In genomic region chr6:12595161-12595792, GRCh38 we compare ENCODE assay signal across 12 cellular contexts.
DNase-seq lines count a peak whose midpoint lies in the region; ATAC-seq and TF ChIP-seq lines count a peak whose summit lies in the region.
"Had no signal": no experiment of that assay in that cellular context is flagged by ENCODE, and none has a peak within 500 bp of the region (broad histone marks: within the 10 kb centered on the region; RNA-seq: fewer than 3 reads in every experiment).

No MANE protein-coding gene starts in this region.

- H3K4me1 Mint-ChIP-seq in CD14-positive monocyte: peaks cover 18% of the 10 kb centered on the region

- H3K4me3 Mint-ChIP-seq in CD14-positive monocyte: peak overlapping the region; percentile 43 to 82
- H3K4me3 Mint-ChIP-seq: T-helper 1 cell treated with Interleukin-12 subunit alpha and Interleukin-12 subunit beta and Interleukin-4 antibody, amounts not matched to agents 30 μg/mL and 1 μg/mL, for 36 hours had no signal

- no peaks in the 10 kb centered on the region for H3K27me3 ChIP-seq in Karpas-422 (ENCODE audit: low read length)
- no peaks in the 10 kb centered on the region for H3K27me3 ChIP-seq in osteoblast (ENCODE audit: insufficient read depth, low read length)
- H3K27me3 ChIP-seq: breast epithelium had no signal

- no peaks in the 10 kb centered on the region for H3K9me2 ChIP-seq in Karpas-422 (replicated peaks; ENCODE audit: insufficient read depth, low read length)

- in situ Hi-C loops in GM13976 (cut with MboI; ENCODE audit: low sequenced_read_pairs, unreplicated experiment): no loop called here

- DNase-seq in CD14-positive monocyte (ENCODE audit: low spot score) (no peak), Karpas-422 (peak; percentile 60), fibroblast of pulmonary artery (ENCODE audit: low read depth) (peak; percentile 77), GM13976 (ENCODE audit: low spot score) (no peak), NCI-H2227 treated with DMSO at 0.1 percent for 48 hours (lab: John Stamatoyannopoulos, UW) (no peak), putamen (ENCODE audit: low spot score) (no peak), osteoblast (ENCODE audit: insufficient read length, low spot score, missing footprints) (no peak)
- DNase-seq: DMS153, mesendoderm had no signal

- peak overlapping the region; percentile 11 to 91 (median 88) for H3K27ac Mint-ChIP-seq in CD14-positive monocyte
- H3K27ac Mint-ChIP-seq: T-helper 1 cell treated with Interleukin-12 subunit alpha and Interleukin-12 subunit beta and Interleukin-4 antibody, amounts not matched to agents 30 μg/mL and 1 μg/mL, for 36 hours had no signal

- H3K9me3 ChIP-seq in Karpas-422 (ENCODE audit: low read length) (no peaks in the 10 kb centered on the region), osteoblast (ENCODE audit: low read depth, low read length) (no peaks in the 10 kb centered on the region)
- H3K9me3 ChIP-seq: breast epithelium had no signal

- H3K27me3 Mint-ChIP-seq in CD14-positive monocyte (ENCODE audit: low read depth in 3 of 3): peaks cover 0 to under 1% (median 0%) of the 10 kb centered on the region in 3 donors

- H2AFZ ChIP-seq in Karpas-422 (ENCODE audit: low read length) (no peak overlapping the region), osteoblast (ENCODE audit: low read length) (no peak overlapping the region)

- H3K4me3 ChIP-seq in Karpas-422 (ENCODE audit: low read length) (no peak overlapping the region), fibroblast of pulmonary artery (replicated peaks; ENCODE audit: low read depth, low read length) (no peak overlapping the region), osteoblast (ENCODE audit: insufficient read depth, low read length) (no peak overlapping the region)
- H3K4me3 ChIP-seq: breast epithelium had no signal

- H3K9me3 Mint-ChIP-seq in CD14-positive monocyte: peaks cover 0 to 2% (median 0%) of the 10 kb centered on the region in 7 donors
- H3K9me3 Mint-ChIP-seq: T-helper 1 cell treated with Interleukin-12 subunit alpha and Interleukin-12 subunit beta and Interleukin-4 antibody, amounts not matched to agents 30 μg/mL and 1 μg/mL, for 36 hours had no signal

- ATAC-seq in GM21515 (IDR thresholded peaks at IDR 0.05; ENCODE audit: unreplicated experiment): peak; percentile 60

- TF ChIP-seq CTCF in CD14-positive monocyte (IDR thresholded peaks at IDR 0.05) (no peak), fibroblast of pulmonary artery (IDR thresholded peaks at IDR 0.05; ENCODE audit: low read length, missing control alignments) (no peak), GM13976 (IDR thresholded peaks at IDR 0.05; ENCODE audit: borderline replicate concordance, control extremely low read depth, extremely low read depth, insufficient read depth, missing control alignments) (no peak), osteoblast (IDR thresholded peaks at IDR 0.05; ENCODE audit: extremely low read depth, low read depth, low read length) (no peak)

- H3K27ac ChIP-seq in Karpas-422 (ENCODE audit: low read length) (no peak overlapping the region), osteoblast (ENCODE audit: low read depth, low read length) (no peak overlapping the region)

- H3K36me3 ChIP-seq in Karpas-422 (ENCODE audit: insufficient read depth, low read length): no peaks in the 10 kb centered on the region
- no peaks in the 10 kb centered on the region for H3K36me3 ChIP-seq in osteoblast (ENCODE audit: insufficient read depth, low read length)
- H3K36me3 ChIP-seq: breast epithelium had no signal

- H3K9ac ChIP-seq in Karpas-422 (ENCODE audit: low read length): no peak overlapping the region; the same call in 1 of the 2 replicates

- peak overlapping the region; percentile 45 for H3K4me2 ChIP-seq in Karpas-422 (ENCODE audit: low read depth, low read length, poor library complexity, severe bottlenecking)
- H3K4me2 ChIP-seq in osteoblast (ENCODE audit: insufficient read depth, low read length): no peak overlapping the region

- intact Hi-C loops in CD14-positive monocyte (cut with micrococcal nuclease): no loop called here

- H3K79me2 ChIP-seq in Karpas-422 (ENCODE audit: low read length) (no peaks in the 10 kb centered on the region), osteoblast (ENCODE audit: insufficient read depth, low read length) (no peaks in the 10 kb centered on the region)

- H3K4me1 ChIP-seq in Karpas-422 (ENCODE audit: low read length): peaks cover 30% of the 10 kb centered on the region
- H3K4me1 ChIP-seq in osteoblast (ENCODE audit: insufficient read depth, low read length): no peaks in the 10 kb centered on the region
- H3K4me1 ChIP-seq: breast epithelium had no signal

- no peaks in the 10 kb centered on the region for H3K36me3 Mint-ChIP-seq in CD14-positive monocyte

- H4K20me1 ChIP-seq in Karpas-422 (ENCODE audit: insufficient read depth, low read depth, low read length): no peaks in the 10 kb centered on the region
- no peaks in the 10 kb centered on the region for H4K20me1 ChIP-seq in osteoblast (ENCODE audit: insufficient read depth, low read length)

Comparison
In these comparisons a context has a peak if more than half of its experiments do, and no peak if none do; other contexts are left out.
1. DNase-seq: peak in Karpas-422 (single experiment) and fibroblast of pulmonary artery (single experiment); none in CD14-positive monocyte (single experiment), GM13976 (single experiment), NCI-H2227 treated with DMSO at 0.1 percent for 48 hours (single experiment), putamen (single experiment) and osteoblast (single experiment).